8 cellular contexts compared by ENCODE assay signal in genomic region chr4:71004281-71004851, GRCh38. TPM values are rescaled to one million over a fixed set of nuclear protein-coding genes. Genes with fewer than 3 reads are reported as not detected.
DNase-seq lines count a peak whose midpoint lies in the region; ATAC-seq, FAIRE-seq and TF ChIP-seq lines count a peak whose summit lies in the region.

No MANE protein-coding gene starts in this region.

- BruUV-seq in HepG2 (replicated peaks; lab: Mats Ljungman, UMichigan) (no TSS peak), K562 (replicated peaks; lab: Mats Ljungman, UMichigan) (no TSS peak)

- H4K20me1 ChIP-seq in HepG2 (ENCODE audit: insufficient read depth, low read length) (no peaks in the 10 kb centered on the region), K562 (replicated peaks; ENCODE audit: control insufficient read depth, insufficient read depth, low read length) (no peaks in the 10 kb centered on the region)

- peak; percentile 7 for DNase-seq in HepG2 (ENCODE audit: low spot score)
- DNase-seq in right lobe of liver = no peak
- DNase-seq in Peyer's patch = peak in 2 of 3 donors; percentile 75 to 83
- no peak for DNase-seq in K562 (ENCODE audit: extremely low read depth in 1 of 4, low spot score in 3 of 4)
- no peak for DNase-seq in RKO (ENCODE audit: low spot score)
- no peak for DNase-seq in NCI-H446 treated with DMSO at 0.1 percent for 48 hours (lab: John Stamatoyannopoulos, UW)
- no peak for DNase-seq in hippocampal formation (lab: John Stamatoyannopoulos, UW)
- DNase-seq in upper lobe of left lung = no peak

- TF ChIP-seq POLR2A in HepG2 (IDR thresholded peaks at IDR 0.05; ENCODE audit: insufficient read depth in 1 of 2, low read depth in 2 of 2, low read length in 2 of 2) (no peak), right lobe of liver (IDR thresholded peaks at IDR 0.05) (no peak), Peyer's patch (IDR thresholded peaks at IDR 0.05) (no peak), K562 (conservative IDR thresholded peaks at IDR 0.05) (no peak), upper lobe of left lung (IDR thresholded peaks at IDR 0.05) (no peak)

- no peaks in the 10 kb centered on the region for H3K9me1 ChIP-seq in K562 (ENCODE audit: control insufficient read depth, insufficient read depth, low read length)

- intact Hi-C loops in HepG2 (cut with micrococcal nuclease; ENCODE audit: unreplicated experiment) = no loop called here
- intact Hi-C loops in right lobe of liver (cut with DNase I) = no loop called here
- intact Hi-C loops in K562 (cut with micrococcal nuclease) = no loop called here

- H3K27ac ChIP-seq in HepG2 (ENCODE audit: extremely low read length, insufficient read depth, low read length) = no peak overlapping the region
- no peak overlapping the region for H3K27ac ChIP-seq in right lobe of liver
- peak overlapping the region in 2 of 4 donors; percentile 34 to 79 for H3K27ac ChIP-seq in Peyer's patch
- no peak overlapping the region for H3K27ac ChIP-seq in K562 (ENCODE audit: extremely low read depth, low read depth, low read length)
- H3K27ac ChIP-seq in upper lobe of left lung = no peak overlapping the region

- CTCF ChIA-PET in HepG2 (lab: Yijun Ruan, JAX; ENCODE audit: low intra/inter-chr PET ratio, low total read pairs) (no interaction called here), K562 (lab: Yijun Ruan, JAX; ENCODE audit: low intra/inter-chr PET ratio) (no interaction called here)

- H3K9ac ChIP-seq in HepG2 (ENCODE audit: insufficient read depth, low read depth, low read length) = no peak overlapping the region
- H3K9ac ChIP-seq in K562 (ENCODE audit: insufficient read depth in 1 of 2, low read depth in 2 of 2, low read length in 2 of 2) = no peak overlapping the region; a peak in 1 of 4 replicates

- H3K27me3 ChIP-seq in HepG2 (ENCODE audit: control insufficient read depth in 1 of 2, insufficient read depth in 2 of 2, low read length in 2 of 2) (no peaks in the 10 kb centered on the region), right lobe of liver (no peaks in the 10 kb centered on the region), Peyer's patch (no peaks in the 10 kb centered on the region), K562 (ENCODE audit: control insufficient read depth in 2 of 2, insufficient read depth in 2 of 2, low read length in 2 of 2) (no peaks in the 10 kb centered on the region), upper lobe of left lung (no peaks in the 10 kb centered on the region)

- ATAC-seq in HepG2 (peak; percentile 56; the same call in 2 of the 3 replicates), right lobe of liver (no peak), K562 (peak; percentile 64; the same call in 2 of the 3 replicates), upper lobe of left lung (ENCODE audit: low FRiP score in 2 of 2) (no peak)

- H2AFZ ChIP-seq in HepG2 (ENCODE audit: low read length) = no peak overlapping the region
- no peak overlapping the region for H2AFZ ChIP-seq in K562 (ENCODE audit: low read depth, low read length)

- POLR2A ChIA-PET in HepG2 (lab: Yijun Ruan, JAX) (interaction anchor here (0.7 kb wide), 1 partner anchor 11 kb away, joined by 3 read pairs; the partner anchor contains the start of gene DCK), K562 (lab: Yijun Ruan, JAX) (interaction anchor here (1.5 kb wide), 1 partner anchor 10 kb away, joined by 3 read pairs; no protein-coding TSS in a partner anchor)

- H3K9me3 ChIP-seq in HepG2 (ENCODE audit: low read length) (no peaks in the 10 kb centered on the region), right lobe of liver (no peaks in the 10 kb centered on the region), Peyer's patch (no peaks in the 10 kb centered on the region), K562 (replicated peaks; ENCODE audit: control insufficient read depth, insufficient read depth, low read depth, low read length) (no peaks in the 10 kb centered on the region), upper lobe of left lung (no peaks in the 10 kb centered on the region)

- TF ChIP-seq RAD21 in HepG2 (CRISPR knock-in tag; IDR thresholded peaks at IDR 0.05) (no peak), K562 (CRISPR knock-in tag; conservative IDR thresholded peaks at IDR 0.05 in 1 of 2, IDR thresholded peaks at IDR 0.05 in 1 of 2) (peak in 1 of 2 experiments; percentile 17; a peak in 1 of 4 replicates)

- H3K36me3 ChIP-seq in HepG2 (replicated peaks in 1 of 2; ENCODE audit: control insufficient read depth in 1 of 2, insufficient read depth in 2 of 2, low read length in 2 of 2) = no peaks in the 10 kb centered on the region
- H3K36me3 ChIP-seq in right lobe of liver = no peaks in the 10 kb centered on the region
- peaks cover 0 to under 1% (median 0%) of the 10 kb centered on the region in 3 donors for H3K36me3 ChIP-seq in Peyer's patch
- H3K36me3 ChIP-seq in K562 (ENCODE audit: control insufficient read depth, insufficient read depth, low read length) = peaks cover 4% of the 10 kb centered on the region; the same call in 2 of the 3 replicates
- no peaks in the 10 kb centered on the region for H3K36me3 ChIP-seq in upper lobe of left lung

- TF ChIP-seq CTCF in HepG2 (CRISPR knock-in tag; IDR thresholded peaks at IDR 0.05) (peak; percentile 37), right lobe of liver (IDR thresholded peaks at IDR 0.05) (no peak), Peyer's patch (IDR thresholded peaks at IDR 0.05) (no peak), K562 (IDR thresholded peaks at IDR 0.05 in 2 of 3, conservative IDR thresholded peaks at IDR 0.05 in 1 of 3; ENCODE audit: insufficient read depth in 2 of 3, low read depth in 1 of 3, low read length in 3 of 3) (peak; percentile 8 to 26 (median 11); a peak in 1 of 6 replicates), upper lobe of left lung (IDR thresholded peaks at IDR 0.05) (no peak)

- no peak for FAIRE-seq in HepG2 (lab: Jason Lieb, UNC)
- FAIRE-seq in K562 (lab: Jason Lieb, UNC) = no peak

- H3K79me2 ChIP-seq in HepG2 (ENCODE audit: insufficient read depth, low read length) = peaks cover 22% of the 10 kb centered on the region
- H3K79me2 ChIP-seq in K562 (ENCODE audit: control insufficient read depth, insufficient read depth, low read length) = peaks cover 12% of the 10 kb centered on the region; the same call in 2 of the 3 replicates

- in situ Hi-C loops in HepG2 (cut with HindIII; ENCODE audit: extremely low pct_ligation_motif_present, low pct_unique_long_range_greater_than_20kb) (loop anchor here (25.0 kb wide), 1 partner anchor 342 kb away; the partner anchor contains the start of gene JCHAIN), K562 (cut with MboI) (no loop called here)

- TF ChIP-seq EP300 in HepG2 (IDR thresholded peaks at IDR 0.05; ENCODE audit: low read depth in 2 of 2, low read length in 2 of 2) (no peak), HepG2 (CRISPR knock-in tag; IDR thresholded peaks at IDR 0.05; ENCODE audit: borderline replicate concordance) (no peak), K562 (IDR thresholded peaks at IDR 0.05; ENCODE audit: low read length) (no peak), upper lobe of left lung (IDR thresholded peaks at IDR 0.05) (no peak)

- H3K4me3 ChIP-seq in HepG2 (replicated peaks in 1 of 3; ENCODE audit: insufficient read depth in 1 of 3, low read depth in 2 of 3, low read length in 3 of 3) = no peak overlapping the region
- no peak overlapping the region for H3K4me3 ChIP-seq in right lobe of liver
- H3K4me3 ChIP-seq in Peyer's patch = peak overlapping the region in 1 of 4 donors; percentile 25
- no peak overlapping the region for H3K4me3 ChIP-seq in K562
- no peak overlapping the region for H3K4me3 ChIP-seq in upper lobe of left lung

- H3K4me1 ChIP-seq in HepG2 (ENCODE audit: insufficient read depth, low read length) (no peaks in the 10 kb centered on the region), right lobe of liver (no peaks in the 10 kb centered on the region), Peyer's patch (peaks cover 0 to 4% (median 2%) of the 10 kb centered on the region in 4 donors), K562 (replicated peaks in 1 of 2; ENCODE audit: control insufficient read depth in 2 of 2, insufficient read depth in 2 of 2, low read length in 2 of 2) (no peaks in the 10 kb centered on the region; a peak in 1 of 5 replicates), upper lobe of left lung (no peaks in the 10 kb centered on the region)

- H3K4me2 ChIP-seq in HepG2 (ENCODE audit: low read depth, low read length) (no peak overlapping the region), K562 (ENCODE audit: insufficient read depth, low read length) (no peak overlapping the region)

- 94% methylated on average over 4 of the region's 7 CpGs for WGBS in HepG2 (ENCODE audit: low lambda C conversion rate)
- no CpG with 5 or more reads among the region's 7 CpGs for WGBS in right lobe of liver (ENCODE audit: insufficient coverage, low coverage, low lambda C conversion rate, missing lambda C conversion rate)
- 67% methylated on average over 6 of the region's 7 CpGs for WGBS in K562 (ENCODE audit: insufficient coverage, low coverage, missing lambda C conversion rate)
- 84 to 86% methylated on average over 4 to 7 of the region's 7 CpGs for WGBS in upper lobe of left lung, 2 donors

RNA-seq across cellular contexts. Expression of gene DCK, which starts 10.9 kb away (rescaled TPM):
- total RNA-seq in HepG2 (2016; rRNA removed; fragmentation: Illumina TruSeq; extraction: Trizol) = 21.8 and 33.5 TPM in 2 replicates
- 3.2 and 3.3 TPM in 2 replicates for total RNA-seq in HepG2 (2016; cell fraction: cytosol; rRNA removed; fragmentation: Illumina TruSeq; extraction: Trizol; ENCODE audit: low read depth)
- total RNA-seq in HepG2 (2016; cell fraction: insoluble cytoplasmic fraction; rRNA removed; fragmentation: Illumina TruSeq; extraction: Trizol) = 22.5 and 31.3 TPM in 2 replicates
- total RNA-seq in HepG2 (2016; cell fraction: membrane; rRNA removed; fragmentation: Illumina TruSeq; extraction: Trizol) = 12.4 and 13.6 TPM in 2 replicates
- 13.0 and 17.9 TPM in 2 replicates for total RNA-seq in HepG2 (2016; cell fraction: nucleus; rRNA removed; fragmentation: Illumina TruSeq; extraction: Trizol)
- polyA plus RNA-seq in HepG2 (2011; rRNA removed) = 3.3 and 5.7 TPM in 2 replicates
- 2.4 and 3.3 TPM in 2 replicates for polyA plus RNA-seq in HepG2 (2011; cell fraction: cytosol; rRNA removed)
- 1.6 and 2.1 TPM in 2 replicates for polyA plus RNA-seq in HepG2 (2011; cell fraction: nucleus; rRNA removed)
- 5.4 and 10.5 TPM in 2 replicates for polyA plus RNA-seq in HepG2 (2012)
- polyA plus RNA-seq in HepG2 (2016; cell fraction: cytosol; fragmentation: Illumina TruSeq; extraction: Trizol; ENCODE audit: low read depth) = 2.2 and 2.3 TPM in 2 replicates
- polyA plus RNA-seq in HepG2 (2016; cell fraction: insoluble cytoplasmic fraction; fragmentation: Illumina TruSeq; extraction: Trizol; ENCODE audit: low read depth) = 34.0 and 37.2 TPM in 2 replicates
- polyA plus RNA-seq in HepG2 (2016; cell fraction: membrane; fragmentation: Illumina TruSeq; extraction: Trizol; ENCODE audit: low read depth) = 7.5 and 8.5 TPM in 2 replicates
- 16.6 and 18.1 TPM in 2 replicates for polyA plus RNA-seq in HepG2 (2016; cell fraction: nucleus; fragmentation: Illumina TruSeq; extraction: Trizol; ENCODE audit: insufficient read depth, low read depth)
- polyA minus RNA-seq in HepG2 (2011; rRNA and poly(A)+ RNA removed; ENCODE audit: low replicate concordance) = 1.2 TPM in 2 replicates
- polyA minus RNA-seq in HepG2 (2011; cell fraction: cytosol; rRNA and poly(A)+ RNA removed) = 4.8 TPM in 2 replicates
- polyA minus RNA-seq in HepG2 (2011; cell fraction: nucleus; rRNA and poly(A)+ RNA removed) = 5.1 and 13.9 TPM in 2 replicates
- 1 to 10 TPM; 1.9 to 7.2 (median 3.6) TPM for total RNA-seq in right lobe of liver
- 10 to 100 TPM in 2 of 4 donors, 1 to 10 TPM in 2; 7.2 to 28.9 (median 9.5) TPM for total RNA-seq in Peyer's patch
- 2.4 and 39.4 TPM in 2 replicates for total RNA-seq in K562 (2011; cell fraction: chromatin; rRNA removed; ENCODE audit: low replicate concordance)
- total RNA-seq in K562 (2011; cell fraction: nucleolus; rRNA removed) = 1.7 and 2.2 TPM in 2 replicates
- 3.5 and 7.2 TPM in 2 replicates for total RNA-seq in K562 (2011; cell fraction: nucleoplasm; rRNA removed)
- 11.3 and 14.2 TPM in 2 replicates for total RNA-seq in K562 (2014; rRNA removed)
- 21.8 and 24.9 TPM in 2 replicates for total RNA-seq in K562 (2014; rRNA removed; fragmentation: Illumina TruSeq; extraction: Trizol)
- total RNA-seq in K562 (2015; rRNA removed; fragmentation: Illumina TruSeq; extraction: Trizol) = 19.3 and 20.9 TPM in 2 replicates
- 18.1 and 18.5 TPM in 2 replicates for total RNA-seq in K562 (2021)
- 12.0 and 14.4 TPM in 2 replicates for polyA plus RNA-seq in K562 (2011; rRNA removed)
- polyA plus RNA-seq in K562 (2011; cell fraction: cytosol; rRNA removed) = 3.3 and 6.8 TPM in 2 replicates
- polyA plus RNA-seq in K562 (2011; cell fraction: nucleus; rRNA removed) = 2.4 and 3.8 TPM in 2 replicates
- 14.8 and 21.4 TPM in 2 replicates for polyA plus RNA-seq in K562 (2012)
- 21.1 and 25.8 TPM in 2 replicates for polyA plus RNA-seq in K562 (2014; fragmentation: Illumina TruSeq; extraction: Trizol)
- 10 to 100 TPM; 19.6 to 21.2 TPM for polyA plus RNA-seq in K562 (2014; fragmentation: Nextera tagmentation; extraction: Ambion mirVana)
- 15.8 and 16.7 TPM in 2 replicates for polyA plus RNA-seq in K562 (2014; rRNA removed)
- 8.5 and 11.5 TPM in 2 replicates for polyA minus RNA-seq in K562 (2011; rRNA and poly(A)+ RNA removed)
- polyA minus RNA-seq in K562 (2011; cell fraction: cytosol; rRNA and poly(A)+ RNA removed) = 6.8 and 8.3 TPM in 2 replicates
- polyA minus RNA-seq in K562 (2011; cell fraction: nucleus; rRNA and poly(A)+ RNA removed) = 2.4 and 4.7 TPM in 2 replicates
- total RNA-seq in upper lobe of left lung = 10 to 100 TPM; 11.5 to 20.8 (median 15.6) TPM

Comparison
In these comparisons a context has a peak if more than half of its experiments do, and no peak if none do; other contexts are left out.
1. ATAC-seq: peak in HepG2 (single experiment) and K562 (single experiment); none in right lobe of liver (0 of 4) and upper lobe of left lung (0 of 2).
2. DNase-seq: peak in HepG2 (single experiment) and Peyer's patch (2 of 3); none in right lobe of liver (0 of 3), K562 (0 of 4), RKO (single experiment), NCI-H446 treated with DMSO at 0.1 percent for 48 hours (single experiment), hippocampal formation (0 of 2) and upper lobe of left lung (0 of 2).
3. CTCF ChIP-seq: peak in HepG2 (single experiment) and K562 (3 of 3); none in right lobe of liver (0 of 4), Peyer's patch (0 of 6) and upper lobe of left lung (0 of 6).
4. Of the 241 proteins assayed by ChIP-seq in both HepG2 and K562: peak only in HepG2: STAG1; only in K562: none; in both: CTCF; in neither: 238; mixed calls (peak in some experiments, not most) for 1.